In the genomic region with DNA sequence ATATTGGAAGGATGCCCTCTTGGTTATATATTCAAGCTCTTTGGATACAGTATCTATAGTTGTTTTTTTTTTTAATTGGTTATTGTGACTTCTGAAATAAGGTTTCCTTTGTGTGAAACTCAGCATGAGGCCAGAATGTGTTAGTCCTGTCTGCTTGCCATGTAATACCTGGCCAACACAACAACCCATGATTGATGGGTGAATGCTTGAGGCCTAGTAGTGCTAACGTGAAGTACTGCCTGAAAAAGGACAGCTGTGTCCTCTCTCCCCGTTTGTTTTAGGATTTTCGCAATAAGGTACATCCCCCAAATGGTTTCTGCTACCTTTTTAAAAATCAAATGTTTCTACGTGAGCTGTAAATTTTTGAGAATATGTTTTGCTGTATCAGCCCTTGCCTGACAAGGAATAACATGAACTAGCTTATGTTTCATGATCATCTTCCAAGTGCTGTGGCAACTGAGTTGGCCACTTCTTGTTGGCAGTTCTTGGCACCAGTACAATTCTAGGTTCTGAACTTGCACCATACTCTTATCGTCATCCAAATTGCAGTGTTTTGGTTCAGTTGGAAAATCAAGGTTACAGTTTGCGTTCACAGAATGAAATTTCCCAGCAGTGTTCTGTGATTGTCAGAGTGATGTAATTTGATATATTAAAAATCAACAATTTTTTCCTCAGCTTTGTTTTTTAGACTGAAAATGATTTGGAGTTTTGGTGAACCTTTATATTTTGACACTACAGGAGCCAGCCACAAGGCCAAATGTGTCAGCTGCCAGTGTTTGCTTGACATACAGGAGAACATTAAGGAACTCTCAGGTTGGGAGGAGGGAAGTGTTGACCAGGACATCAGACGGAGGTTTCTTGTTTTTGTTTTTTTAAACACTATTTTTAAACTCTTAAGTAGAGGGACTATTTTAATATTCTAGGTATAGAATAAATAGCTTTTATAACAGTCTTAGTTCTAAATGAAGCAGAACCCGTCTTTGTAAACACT, we compare ENCODE assay signal across 9 cellular contexts. TPM values are rescaled to one million over a fixed set of nuclear protein-coding genes. Genes with fewer than 3 reads are reported as not detected.
DNase-seq lines count a peak whose midpoint lies in the region; ATAC-seq and TF ChIP-seq lines count a peak whose summit lies in the region.
"Had no signal": no experiment of that assay in that cellular context is flagged by ENCODE, and none has a peak within 500 bp of the region (broad histone marks: within the 10 kb centered on the region; RNA-seq: fewer than 3 reads in every experiment).

No MANE protein-coding gene starts in this region.

- peaks cover 28% of the 10 kb centered on the region for H3K36me3 Mint-ChIP-seq in activated naive CD4-positive, alpha-beta T cell treated with anti-CD3 and anti-CD28 coated beads for 36 hours (ENCODE audit: low read depth)

- H3K9me3 Mint-ChIP-seq in activated naive CD4-positive, alpha-beta T cell treated with anti-CD3 and anti-CD28 coated beads for 36 hours, result no peaks in the 10 kb centered on the region

- H3K27ac Mint-ChIP-seq in activated naive CD4-positive, alpha-beta T cell treated with anti-CD3 and anti-CD28 coated beads for 36 hours, result peak overlapping the region; percentile 27

- H3K27ac ChIP-seq in lower lobe of right lung (peak overlapping the region; percentile 47), tibial nerve (peak overlapping the region; percentile 11 to 92 (median 70))

- H3K27me3 ChIP-seq in lower lobe of right lung (ENCODE audit: low read depth), result no peaks in the 10 kb centered on the region
- H3K27me3 ChIP-seq in tibial nerve, result no peaks in the 10 kb centered on the region
- H3K27me3 ChIP-seq: BLaER1 treated with 17β-estradiol and CSF1 and Interleukin-3, amounts not matched to agents 10 nM and 100 nM had no signal

- WGBS in tibial nerve, 2 donors, result 57 to 71% methylated on average over 8 of the region's 8 CpGs

- TF ChIP-seq POLR2A in tibial nerve (IDR thresholded peaks at IDR 0.05), result no peak

- peaks cover 39% of the 10 kb centered on the region for H3K4me1 Mint-ChIP-seq in activated naive CD4-positive, alpha-beta T cell treated with anti-CD3 and anti-CD28 coated beads for 36 hours (ENCODE audit: low read depth)

- H3K9me3 ChIP-seq in lower lobe of right lung (no peaks in the 10 kb centered on the region), tibial nerve (no peaks in the 10 kb centered on the region)
- H3K9me3 ChIP-seq: BLaER1 treated with 17β-estradiol and CSF1 and Interleukin-3, amounts not matched to agents 10 nM and 100 nM had no signal

- peaks cover 27% of the 10 kb centered on the region for H3K4me1 ChIP-seq in lower lobe of right lung
- H3K4me1 ChIP-seq in tibial nerve, result peaks cover 0 to 49% (median 21%) of the 10 kb centered on the region in 4 donors

- no peak overlapping the region for H3K4me3 ChIP-seq in astrocyte of the spinal cord (ENCODE audit: low read depth, low read length)
- no peak overlapping the region for H3K4me3 ChIP-seq in lower lobe of right lung
- no peak overlapping the region for H3K4me3 ChIP-seq in tibial nerve
- H3K4me3 ChIP-seq: BLaER1 treated with 17β-estradiol and CSF1 and Interleukin-3, amounts not matched to agents 10 nM and 100 nM had no signal

- TF ChIP-seq EP300 in tibial nerve (IDR thresholded peaks at IDR 0.05), result peak in 1 of 2 donors; percentile 80

- peaks cover 75% of the 10 kb centered on the region for H3K36me3 ChIP-seq in lower lobe of right lung
- H3K36me3 ChIP-seq in tibial nerve, result peaks cover 4 to 62% (median 18%) of the 10 kb centered on the region in 3 donors

- intact Hi-C loops in activated naive CD4-positive, alpha-beta T cell treated with anti-CD3 and anti-CD28 coated beads for 36 hours (cut with micrococcal nuclease), result loop anchor here (1.0 kb wide), 1 partner anchor 19 kb away; no protein-coding TSS in a partner anchor
- intact Hi-C loops in lower lobe of right lung (cut with DNase I), result no loop called here

- CTCF ChIA-PET in activated naive CD4-positive, alpha-beta T cell treated with anti-CD3 and anti-CD28 coated beads for 36 hours (lab: Charles Lee), result interaction anchor here (0.6 to 1.8 kb wide), 11 partner anchors 9 to 275 kb away, joined by 3 to 9 read pairs (median 4); a partner anchor contains a TSS

- in situ Hi-C loops in astrocyte of the spinal cord (cut with HindIII; ENCODE audit: low sequenced_read_pairs), result no loop called here

- DNase-seq in activated naive CD4-positive, alpha-beta T cell treated with anti-CD3 and anti-CD28 coated beads for 36 hours, result no peak
- DNase-seq in activated naive CD4-positive, alpha-beta T cell treated with Interleukin-2 at 50 U/mL for 16 hours, result no peak
- DNase-seq in astrocyte of the spinal cord (ENCODE audit: low read depth, low spot score) (peak; percentile 47), lower lobe of right lung (no peak), tibial nerve (ENCODE audit: low spot score in 2 of 2) (no peak), AML-193 (lab: John Stamatoyannopoulos, UW) (no peak), GOT3 (lab: John Stamatoyannopoulos, UW) (no peak), NAMALWA (ENCODE audit: low spot score) (no peak)

- TF ChIP-seq CTCF in astrocyte of the spinal cord (IDR thresholded peaks at IDR 0.05; ENCODE audit: low read depth, low read length) (no peak), lower lobe of right lung (IDR thresholded peaks at IDR 0.05) (no peak), tibial nerve (IDR thresholded peaks at IDR 0.05) (no peak)

- no peaks in the 10 kb centered on the region for H3K27me3 Mint-ChIP-seq in activated naive CD4-positive, alpha-beta T cell treated with anti-CD3 and anti-CD28 coated beads for 36 hours (ENCODE audit: low read depth)

- peak in 1 of 2 donors; percentile 45 for ATAC-seq in lower lobe of right lung

- H3K4me3 Mint-ChIP-seq in activated naive CD4-positive, alpha-beta T cell treated with anti-CD3 and anti-CD28 coated beads for 36 hours, result no peak overlapping the region

RNA-seq across cellular contexts. Expression of a gene that starts 13.5 kb away (rescaled TPM):
- 10 to 100 TPM; 61.6 to 68.5 TPM for total RNA-seq in activated naive CD4-positive, alpha-beta T cell treated with anti-CD3 and anti-CD28 coated beads for 36 hours
- total RNA-seq in lower lobe of right lung (23.9 TPM), tibial nerve (10 to 100 TPM; 34.2 to 85.7 (median 54.2) TPM)

RNA-seq across cellular contexts. Expression of a gene that starts 13.7 kb away (rescaled TPM):
- total RNA-seq in activated naive CD4-positive, alpha-beta T cell treated with anti-CD3 and anti-CD28 coated beads for 36 hours, result 100 to 1,000 TPM; 127 to 128 TPM
- total RNA-seq in lower lobe of right lung (113 TPM), tibial nerve (10 to 100 TPM; 52.6 to 72.3 (median 61.9) TPM)

RNA-seq across cellular contexts. Expression of a gene that starts 44.2 kb away (rescaled TPM):
- total RNA-seq in activated naive CD4-positive, alpha-beta T cell treated with anti-CD3 and anti-CD28 coated beads for 36 hours, result 100 to 1,000 TPM; 684 to 689 TPM
- total RNA-seq in lower lobe of right lung (161 TPM), tibial nerve (1,000 to 10,000 TPM; 1,317 to 2,202 (median 1,604) TPM)
